Comparison of ENCODE assay signal across 28 cellular contexts in the genomic region with DNA sequence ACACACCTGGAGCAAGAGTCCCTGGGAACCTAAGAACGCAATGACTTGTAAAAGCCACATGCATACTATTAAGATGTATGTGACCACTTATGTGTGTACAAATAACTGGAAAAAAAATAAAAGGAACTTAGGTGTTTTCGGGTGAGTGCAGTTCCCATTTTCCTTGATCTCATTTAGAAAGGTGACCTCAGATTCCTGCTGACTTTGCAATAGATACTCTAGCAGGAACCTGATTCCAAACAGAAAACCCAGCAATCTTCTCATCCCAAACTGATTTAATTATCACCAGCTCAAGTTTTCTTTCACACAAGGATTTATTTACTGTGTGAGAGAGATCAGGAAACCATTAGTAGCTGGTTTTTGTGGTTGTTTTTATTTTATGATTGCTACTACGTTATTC. TPM values are rescaled to one million over a fixed set of nuclear protein-coding genes. Genes with fewer than 3 reads are reported as not detected.
"Had no signal": no experiment of that assay in that cellular context is flagged by ENCODE, and none has a peak within 500 bp of the region (broad histone marks: within the 10 kb centered on the region; RNA-seq: fewer than 3 reads in every experiment).

No MANE protein-coding gene starts in this region.

- H3K4me3 Mint-ChIP-seq: nephron; neural progenitor cell; stimulated activated effector memory CD8-positive, alpha-beta T cell treated with anti-CD3 and anti-CD28 coated beads, Interleukin-12 subunit alpha, Interleukin-12 subunit beta, amount 100 ng/mL, for 72 hours; stimulated activated naive B cell treated with anti-CD40 and anti-IgM and Interleukin-4, amounts not matched to agents 10 μg/mL and 1 μg/mL and 100 μg/mL, for 72 hours; stimulated activated naive CD8-positive, alpha-beta T cell treated with anti-CD3 and anti-CD28 coated beads, Interleukin-15, Interleukin-2, amounts not matched to agents 100 ng/mL and 50 ng/mL, for 24 hours had no signal

- H3K27me3 Mint-ChIP-seq: progenitor cell of endocrine pancreas; stimulated activated naive B cell treated with anti-CD40 and anti-IgM and Interleukin-4, amounts not matched to agents 10 μg/mL and 1 μg/mL and 100 μg/mL, for 72 hours; stimulated activated naive CD8-positive, alpha-beta T cell treated with anti-CD3 and anti-CD28 coated beads, Interleukin-15, Interleukin-2, amounts not matched to agents 100 ng/mL and 50 ng/mL, for 24 hours had no signal

- H3K9ac ChIP-seq: neural progenitor cell, parathyroid adenoma had no signal

- H3K4me1 ChIP-seq: neural progenitor cell, parathyroid adenoma, psoas muscle, right lobe of liver, sigmoid colon, stomach, thyroid gland, tibial nerve, upper lobe of left lung, vagina had no signal

- FAIRE-seq: small intestine, urothelium cell line had no signal

- DNase-seq: occipital lobe; ovary; posterior cingulate gyrus; psoas muscle; right cardiac atrium; right lobe of liver; sigmoid colon; small intestine; stimulated activated CD4-positive, alpha-beta T cell treated with anti-CD3 and anti-CD28 coated beads, Interleukin-15, amount 100 ng/mL, for 24 hours; stimulated activated CD4-positive, alpha-beta T cell treated with anti-CD3 and anti-CD28 coated beads, Interleukin-2, amount 100 ng/mL, for 24 hours; stimulated activated CD4-positive, alpha-beta T cell treated with anti-CD3 and anti-CD28 coated beads, Interleukin-2, amount 100 ng/mL, for 48 hours; stimulated activated CD4-positive, alpha-beta T cell treated with anti-CD3 and anti-CD28 coated beads, Interleukin-4, amount 100 ng/mL, for 24 hours; stimulated activated naive B cell treated with anti-CD40 and anti-IgM and Interleukin-4, amounts not matched to agents 10 μg/mL and 1 μg/mL and 100 μg/mL, for 72 hours; stimulated activated naive CD4-positive, alpha-beta T cell treated with Interleukin-2 at 50 U/mL for 16 hours; stomach; thyroid gland; trophoblast cell; upper lobe of left lung had no signal

- H3K36me3 Mint-ChIP-seq: stimulated activated effector memory CD8-positive, alpha-beta T cell treated with anti-CD3 and anti-CD28 coated beads, Interleukin-12 subunit alpha, Interleukin-12 subunit beta, amount 100 ng/mL, for 72 hours had no signal

- H3K36me3 ChIP-seq: neural progenitor cell, ovary, right lobe of liver, sigmoid colon, thoracic aorta, thyroid gland, vagina had no signal

- H3K9me3 ChIP-seq: psoas muscle, right lobe of liver, sigmoid colon, stomach, thoracic aorta, thyroid gland, upper lobe of left lung, vagina had no signal

- H3K79me2 ChIP-seq: parathyroid adenoma had no signal

- H3K27ac Mint-ChIP-seq: nephron; neural progenitor cell; progenitor cell of endocrine pancreas; stimulated activated effector memory CD8-positive, alpha-beta T cell treated with anti-CD3 and anti-CD28 coated beads, Interleukin-12 subunit alpha, Interleukin-12 subunit beta, amount 100 ng/mL, for 72 hours; stimulated activated naive CD8-positive, alpha-beta T cell treated with anti-CD3 and anti-CD28 coated beads, Interleukin-15, Interleukin-2, amounts not matched to agents 100 ng/mL and 50 ng/mL, for 24 hours had no signal

- H3K4me2 ChIP-seq: neural progenitor cell had no signal

- ATAC-seq: psoas muscle, right cardiac atrium, right lobe of liver had no signal

- H3K27ac ChIP-seq: neural progenitor cell, ovary, parathyroid adenoma, psoas muscle, right lobe of liver, sigmoid colon, stomach, thoracic aorta, thyroid gland, tibial nerve, upper lobe of left lung, vagina had no signal

- H3K27me3 ChIP-seq: neural progenitor cell, ovary, right lobe of liver, sigmoid colon, stomach, thyroid gland, tibial nerve, upper lobe of left lung, vagina had no signal

- H2AFZ ChIP-seq: neural progenitor cell, parathyroid adenoma had no signal

- H3K4me3 ChIP-seq: neural progenitor cell, ovary, psoas muscle, right lobe of liver, sigmoid colon, stomach, thoracic aorta, thyroid gland, tibial nerve, upper lobe of left lung, vagina had no signal

RNA-seq across cellular contexts. Expression of gene LRGUK, which starts 56.5 kb away (rescaled TPM):
- polyA plus RNA-seq: right cardiac atrium had no signal
